Comparison of ENCODE assay signal across 13 cellular contexts in the genomic region with DNA sequence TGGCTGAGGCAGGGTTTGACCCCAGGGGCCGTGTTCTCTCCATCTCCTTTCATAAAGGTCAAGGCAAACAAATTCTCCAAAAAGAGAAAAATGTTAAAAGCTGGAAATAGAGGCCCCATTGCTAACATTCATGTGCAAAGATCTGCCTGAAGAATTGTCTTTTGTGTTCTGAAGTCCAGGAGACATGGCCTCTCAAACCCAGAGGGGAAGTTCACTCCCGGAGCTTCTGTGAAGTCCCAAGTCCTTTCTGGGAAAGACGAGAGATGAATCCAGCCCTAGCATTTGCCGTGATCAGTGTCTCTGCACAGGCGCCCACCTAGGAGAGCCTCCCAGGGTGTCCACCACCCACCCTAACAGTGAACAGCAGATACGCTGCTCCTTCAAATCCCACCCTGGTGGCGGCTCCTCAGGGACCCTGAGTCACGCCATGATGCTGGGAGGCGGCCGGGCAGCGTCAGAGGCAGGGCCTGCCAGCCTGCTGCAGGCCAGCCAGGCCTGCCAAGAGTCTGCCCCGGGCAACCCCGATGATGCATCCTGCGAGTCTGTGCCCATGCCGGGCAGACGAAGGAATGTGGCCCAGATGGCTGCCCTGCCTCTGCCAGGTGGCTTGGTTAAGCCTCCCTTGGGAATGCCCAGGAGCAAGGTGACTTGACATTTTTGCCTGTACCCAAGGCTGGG. TPM values are rescaled to one million over a fixed set of nuclear protein-coding genes. Genes with fewer than 3 reads are reported as not detected.
DNase-seq lines count a peak whose midpoint lies in the region; ATAC-seq, FAIRE-seq and TF ChIP-seq lines count a peak whose summit lies in the region.
"Had no signal": no experiment of that assay in that cellular context is flagged by ENCODE, and none has a peak within 500 bp of the region (broad histone marks: within the 10 kb centered on the region; RNA-seq: fewer than 3 reads in every experiment).

No MANE protein-coding gene starts in this region.

- H3K4me1 ChIP-seq in RWPE2 (ENCODE audit: insufficient read depth, poor library complexity, severe bottlenecking) (peaks cover 27% of the 10 kb centered on the region), stomach (peaks cover 11 to 33% (median 21%) of the 10 kb centered on the region in 4 donors)

- no peaks in the 10 kb centered on the region for H3K36me3 ChIP-seq in RWPE2 (ENCODE audit: low read depth)
- H3K36me3 ChIP-seq in stomach, result no peaks in the 10 kb centered on the region
- H3K36me3 ChIP-seq: SJCRH30 had no signal

- ATAC-seq in RWPE2 (ENCODE audit: low read depth) (peak; percentile 64), GM19351 (IDR thresholded peaks at IDR 0.05; ENCODE audit: unreplicated experiment) (no peak), HG03432 (IDR thresholded peaks at IDR 0.05; ENCODE audit: unreplicated experiment) (no peak)
- ATAC-seq: activated T-cell treated with anti-CD3 and anti-CD28 coated beads, Interleukin-2, amount 50 U/mL, for 72 hours; effector memory CD8-positive, alpha-beta T cell had no signal

- H3K9me3 ChIP-seq in RWPE2 (ENCODE audit: severe bottlenecking) (no peaks in the 10 kb centered on the region), stomach (no peaks in the 10 kb centered on the region)
- H3K9me3 ChIP-seq: SJCRH30 had no signal

- peak overlapping the region; percentile 92 for H3K27ac ChIP-seq in RWPE2 (ENCODE audit: poor library complexity, severe bottlenecking)
- peak overlapping the region in 4 of 5 donors; percentile 5 to 80 (median 68) for H3K27ac ChIP-seq in stomach
- H3K27ac ChIP-seq: SJCRH30 had no signal

- FAIRE-seq in H54 (lab: Jason Lieb, UNC), result no peak
- FAIRE-seq: astrocyte had no signal

- TF ChIP-seq POLR2A in H54 (IDR thresholded peaks at IDR 0.05; ENCODE audit: low read depth, low read length), result no peak
- TF ChIP-seq POLR2A in stomach (IDR thresholded peaks at IDR 0.05), result no peak

- intact Hi-C loops in stomach (cut with DNase I; ENCODE audit: low total_unique reads), result no loop called here

- no peaks in the 10 kb centered on the region for H3K27me3 ChIP-seq in RWPE2 (ENCODE audit: insufficient read depth, poor library complexity, severe bottlenecking)
- peaks cover 0 to 11% (median 0%) of the 10 kb centered on the region in 3 donors for H3K27me3 ChIP-seq in stomach
- H3K27me3 ChIP-seq: SJCRH30 had no signal

- TF ChIP-seq CTCF in RWPE2 (IDR thresholded peaks at IDR 0.05; ENCODE audit: poor library complexity, severe bottlenecking) (no peak), stomach (IDR thresholded peaks at IDR 0.05) (no peak)

- DNase-seq in H54 (ENCODE audit: insufficient read length, low spot score), result peak; percentile 97
- peak; percentile 85 for DNase-seq in RWPE2 (ENCODE audit: low spot score)
- DNase-seq in foreskin melanocyte, result peak; percentile 72
- no peak for DNase-seq in stomach
- no peak for DNase-seq in GM19238 (ENCODE audit: insufficient read length, low spot score)
- DNase-seq: activated T-cell treated with anti-CD3 and anti-CD28 coated beads, Interleukin-2, amount 50 U/mL, for 72 hours; effector memory CD8-positive, alpha-beta T cell; NCI-H1092; NCI-H774; SJCRH30 had no signal

- no peak for TF ChIP-seq EP300 in stomach (IDR thresholded peaks at IDR 0.05)

- 76 to 93% (median 84%) methylated on average over 10 to 16 of the region's 16 CpGs for WGBS in stomach, 5 donors

- H3K4me3 ChIP-seq in RWPE2 (ENCODE audit: severe bottlenecking) (no peak overlapping the region), stomach (no peak overlapping the region)
- H3K4me3 ChIP-seq: SJCRH30 had no signal

RNA-seq across cellular contexts. Expression of a gene that starts 5.2 kb away (rescaled TPM):
- total RNA-seq in stomach, result 10 to 100 TPM; 13.4 to 31.9 (median 18.7) TPM
- polyA plus RNA-seq in stomach, result 1 to 10 TPM; 4.6 to 9.5 (median 6.1) TPM

RNA-seq across cellular contexts. Expression of a gene that starts 51.1 kb away (rescaled TPM):
- 10 to 100 TPM in 2 of 5 donors, 1 to 10 TPM in 3; 4.3 to 18.7 (median 6.7) TPM for total RNA-seq in stomach
- 1 to 10 TPM; 1.9 to 4.7 (median 2.4) TPM for polyA plus RNA-seq in stomach

Comparison
In these comparisons a context has a peak if more than half of its experiments do, and no peak if none do; other contexts are left out.
1. DNase-seq: peak in H54 (single experiment), RWPE2 (single experiment) and foreskin melanocyte (single experiment); none in stomach (single experiment) and GM19238 (single experiment).